11 cellular contexts compared by ENCODE assay signal in genomic region chr16:85138073-85138824, GRCh38. TPM values are rescaled to one million over a fixed set of nuclear protein-coding genes. Genes with fewer than 3 reads are reported as not detected.
DNase-seq lines count a peak whose midpoint lies in the region; ATAC-seq, FAIRE-seq and TF ChIP-seq lines count a peak whose summit lies in the region.
"Had no signal": no experiment of that assay in that cellular context is flagged by ENCODE, and none has a peak within 500 bp of the region (broad histone marks: within the 10 kb centered on the region; RNA-seq: fewer than 3 reads in every experiment).

No MANE protein-coding gene starts in this region.

- H3K9me3 Mint-ChIP-seq in activated naive CD8-positive, alpha-beta T cell (ENCODE audit: low read depth), result no peaks in the 10 kb centered on the region
- no peaks in the 10 kb centered on the region for H3K9me3 Mint-ChIP-seq in activated naive CD8-positive, alpha-beta T cell treated with anti-CD3 and anti-CD28 coated beads for 36 hours
- no peaks in the 10 kb centered on the region for H3K9me3 Mint-ChIP-seq in neural progenitor cell

- peak overlapping the region; percentile 31 for H3K4me3 Mint-ChIP-seq in activated naive CD8-positive, alpha-beta T cell
- no peak overlapping the region for H3K4me3 Mint-ChIP-seq in activated naive CD8-positive, alpha-beta T cell treated with anti-CD3 and anti-CD28 coated beads for 36 hours
- H3K4me3 Mint-ChIP-seq in neural progenitor cell, result no peak overlapping the region

- H3K4me1 Mint-ChIP-seq in activated naive CD8-positive, alpha-beta T cell (ENCODE audit: low read depth), result peaks cover 7% of the 10 kb centered on the region
- H3K4me1 Mint-ChIP-seq in activated naive CD8-positive, alpha-beta T cell treated with anti-CD3 and anti-CD28 coated beads for 36 hours, result peaks cover 2% of the 10 kb centered on the region
- H3K4me1 Mint-ChIP-seq in neural progenitor cell, result peaks cover 46% of the 10 kb centered on the region

- H3K27ac ChIP-seq in dorsolateral prefrontal cortex, result peak overlapping the region in 34 of 59 donors; percentile 11 to 80 (median 66)
- no peak overlapping the region for H3K27ac ChIP-seq in neural progenitor cell
- H3K27ac ChIP-seq in upper lobe of left lung, result peak overlapping the region; percentile 4 to 89 (median 77)
- peak overlapping the region in 2 of 4 donors; percentile 61 to 63 for H3K27ac ChIP-seq in pancreas
- H3K27ac ChIP-seq: KMS-11 had no signal

- TF ChIP-seq CTCF in dorsolateral prefrontal cortex (IDR thresholded peaks at IDR 0.05 in 54 of 56, conservative IDR thresholded peaks at IDR 0.05 in 2 of 56; ENCODE audit: low read depth in 1 of 56, partially characterized antibody in 56 of 56) (no peak), neural progenitor cell (IDR thresholded peaks at IDR 0.05) (no peak), upper lobe of left lung (IDR thresholded peaks at IDR 0.05) (no peak), pancreas (IDR thresholded peaks at IDR 0.05) (no peak)

- peak overlapping the region in 31 of 59 donors; percentile 9 to 65 (median 50) for H3K4me3 ChIP-seq in dorsolateral prefrontal cortex
- no peak overlapping the region for H3K4me3 ChIP-seq in neural progenitor cell
- H3K4me3 ChIP-seq in upper lobe of left lung, result peak overlapping the region in 3 of 4 donors; percentile 18 to 45 (median 38)
- peak overlapping the region in 1 of 4 donors; percentile 36 for H3K4me3 ChIP-seq in pancreas

- H3K9me3 ChIP-seq in neural progenitor cell (ENCODE audit: low read depth) (no peaks in the 10 kb centered on the region), upper lobe of left lung (no peaks in the 10 kb centered on the region), pancreas (no peaks in the 10 kb centered on the region)

- H4K20me1 ChIP-seq in neural progenitor cell (ENCODE audit: low read depth), result no peaks in the 10 kb centered on the region

- H3K27me3 Mint-ChIP-seq in activated naive CD8-positive, alpha-beta T cell, result peaks cover 23% of the 10 kb centered on the region
- peaks cover 36% of the 10 kb centered on the region for H3K27me3 Mint-ChIP-seq in activated naive CD8-positive, alpha-beta T cell treated with anti-CD3 and anti-CD28 coated beads for 36 hours
- H3K27me3 Mint-ChIP-seq in neural progenitor cell (ENCODE audit: insufficient read depth, low read depth), result peaks cover 21% of the 10 kb centered on the region

- TF ChIP-seq POLR2A in upper lobe of left lung (IDR thresholded peaks at IDR 0.05), result no peak

- H2AFZ ChIP-seq in neural progenitor cell (replicated peaks), result peak overlapping the region; percentile 42

- H3K27me3 ChIP-seq in dorsolateral prefrontal cortex, result no peaks in the 10 kb centered on the region
- H3K27me3 ChIP-seq in neural progenitor cell, result no peaks in the 10 kb centered on the region
- no peaks in the 10 kb centered on the region for H3K27me3 ChIP-seq in upper lobe of left lung
- no peaks in the 10 kb centered on the region for H3K27me3 ChIP-seq in pancreas

- FAIRE-seq in pancreas (lab: Jason Lieb, UNC), result no peak
- FAIRE-seq: A204.1 had no signal

- no peak overlapping the region for H3K9ac ChIP-seq in neural progenitor cell
- H3K9ac ChIP-seq: KMS-11 had no signal

- no peaks in the 10 kb centered on the region for H3K36me3 Mint-ChIP-seq in activated naive CD8-positive, alpha-beta T cell
- no peaks in the 10 kb centered on the region for H3K36me3 Mint-ChIP-seq in activated naive CD8-positive, alpha-beta T cell treated with anti-CD3 and anti-CD28 coated beads for 36 hours
- H3K36me3 Mint-ChIP-seq in neural progenitor cell, result peaks cover 2% of the 10 kb centered on the region

- intact Hi-C loops in dorsolateral prefrontal cortex (cut with DNase I) (loop anchor here (10.0 kb wide), 2 partner anchors 107 to 477 kb away; partner anchors contain the start of gene GSE1 (in 1 of the 2)), pancreas (cut with DNase I) (no loop called here)

- H3K27ac Mint-ChIP-seq in activated naive CD8-positive, alpha-beta T cell, result no peak overlapping the region
- no peak overlapping the region for H3K27ac Mint-ChIP-seq in activated naive CD8-positive, alpha-beta T cell treated with anti-CD3 and anti-CD28 coated beads for 36 hours
- H3K27ac Mint-ChIP-seq in neural progenitor cell, result peak overlapping the region; percentile 43

- H3F3A ChIP-seq in neural progenitor cell (ENCODE audit: low read depth), result no peaks in the 10 kb centered on the region

- no peaks in the 10 kb centered on the region for H3K36me3 ChIP-seq in neural progenitor cell
- H3K36me3 ChIP-seq in upper lobe of left lung, result no peaks in the 10 kb centered on the region
- H3K36me3 ChIP-seq in pancreas, result no peaks in the 10 kb centered on the region

- H3K4me2 ChIP-seq in neural progenitor cell, result no peak overlapping the region
- H3K4me2 ChIP-seq: KMS-11 had no signal

- H3K79me2 ChIP-seq in neural progenitor cell (ENCODE audit: low read depth), result no peaks in the 10 kb centered on the region

- WGBS in upper lobe of left lung, 2 donors, result 73 to 79% methylated on average over 12 of the region's 12 CpGs
- WGBS in pancreas, 2 donors, result 75 to 78% methylated on average over 12 of the region's 12 CpGs

- no peak for TF ChIP-seq EP300 in upper lobe of left lung (IDR thresholded peaks at IDR 0.05)

- H3K4me1 ChIP-seq in neural progenitor cell (peaks cover 8% of the 10 kb centered on the region), upper lobe of left lung (peaks cover 28 to 39% (median 33%) of the 10 kb centered on the region in 4 donors), pancreas (peaks cover 4 to 14% (median 8%) of the 10 kb centered on the region in 3 donors)

- ATAC-seq in upper lobe of left lung (ENCODE audit: low FRiP score in 2 of 2) (no peak), pancreas (no peak)

- no peak for DNase-seq in activated naive CD8-positive, alpha-beta T cell treated with anti-CD3 and anti-CD28 coated beads for 36 hours
- DNase-seq in dorsolateral prefrontal cortex, result no peak
- no peak for DNase-seq in neural progenitor cell (ENCODE audit: low spot score)
- no peak for DNase-seq in upper lobe of left lung
- DNase-seq in pancreas, result no peak
- DNase-seq in activated T-cell treated with anti-CD3 and anti-CD28 coated beads for 4 hours, result no peak
- no peak for DNase-seq in mesenteric fat pad (ENCODE audit: low spot score)
- DNase-seq: activated CD4-positive, alpha-beta T cell treated with anti-CD3 and anti-CD28 coated beads for 1 hour had no signal

RNA-seq across cellular contexts. Expression of gene CIBAR2, which starts 26.0 kb away (rescaled TPM):
- total RNA-seq in activated naive CD8-positive, alpha-beta T cell treated with anti-CD3 and anti-CD28 coated beads for 36 hours, result not detected
- under 1 TPM in 6 of 120 experiments, not detected in 114; 0.39 to 0.83 (median 0.59) TPM for total RNA-seq in dorsolateral prefrontal cortex
- total RNA-seq in neural progenitor cell (ENCODE audit: low replicate concordance), result 0.43 TPM in 1 of 2 replicates, not detected in the other
- 10 to 100 TPM in 3 of 6 donors, 1 to 10 TPM in 2, under 1 TPM in 1; 0.40 to 35.6 (median 9.9) TPM for total RNA-seq in upper lobe of left lung
- not detected for total RNA-seq in pancreas
- polyA plus RNA-seq in pancreas, result under 1 TPM in 1 of 2 donors, not detected in 1; 0.05 TPM
- not detected for total RNA-seq in mesenteric fat pad

Comparison
In these comparisons a context has a peak if more than half of its experiments do, and no peak if none do; other contexts are left out.
1. intact Hi-C loops: an anchor here in dorsolateral prefrontal cortex (10.0 kb wide); none called in pancreas.